In genomic region chr22:22201185-22201924, GRCh38 we compare ENCODE assay signal across 9 cellular contexts. TPM values are rescaled to one million over a fixed set of nuclear protein-coding genes. Genes with fewer than 3 reads are reported as not detected.
DNase-seq lines count a peak whose midpoint lies in the region; ATAC-seq and TF ChIP-seq lines count a peak whose summit lies in the region.
"Had no signal": no experiment of that assay in that cellular context is flagged by ENCODE, and none has a peak within 500 bp of the region (broad histone marks: within the 10 kb centered on the region; RNA-seq: fewer than 3 reads in every experiment).

No MANE protein-coding gene starts in this region.

- intact Hi-C loops in MCF 10A (cut with micrococcal nuclease) = no loop called here

- CTCF ChIA-PET in MCF 10A (lab: Yijun Ruan, JAX) = interaction anchor here (0.6 to 3.1 kb wide), 24 partner anchors 9 to 885 kb away, joined by 3 to 8 read pairs (median 3); no protein-coding TSS in a partner anchor

- ATAC-seq in HG03135 (IDR thresholded peaks at IDR 0.05; ENCODE audit: unreplicated experiment) (peak; percentile 57), memory B cell (ENCODE audit: low read depth) (peak; percentile 62), HG03521 (IDR thresholded peaks at IDR 0.05; ENCODE audit: unreplicated experiment) (no peak), GM19397 (IDR thresholded peaks at IDR 0.05; ENCODE audit: unreplicated experiment) (no peak)

- peak in 2 of 3 donors; percentile 42 to 49 for DNase-seq in stimulated activated CD4-positive, alpha-beta T cell treated with anti-CD3 and anti-CD28 coated beads, TNF-alpha, amount 100 ng/mL, for 48 hours (ENCODE audit: low read depth in 3 of 3)
- DNase-seq in stimulated activated CD4-positive, alpha-beta T cell treated with anti-CD3 and anti-CD28 coated beads, Interleukin-1b, Interleukin-23, amount 100 ng/mL, for 48 hours = no peak
- DNase-seq in RPMI7951 (ENCODE audit: low read depth) (peak; percentile 8), MCF 10A (ENCODE audit: unreplicated experiment) (peak; percentile 36), memory B cell (ENCODE audit: low spot score in 2 of 2) (peak; percentile 36 to 68)

- POLR2A ChIA-PET in MCF 10A (lab: Yijun Ruan, JAX) = no interaction called here

- no peak overlapping the region for H3K4me3 Mint-ChIP-seq in MCF 10A (ENCODE audit: unreplicated experiment)
- H3K4me3 Mint-ChIP-seq in memory B cell = peak overlapping the region; percentile 40

- peaks cover 47% of the 10 kb centered on the region for H3K27me3 Mint-ChIP-seq in MCF 10A (ENCODE audit: insufficient read depth, unreplicated experiment)
- no peaks in the 10 kb centered on the region for H3K27me3 Mint-ChIP-seq in memory B cell

- TF ChIP-seq CTCF in MCF 10A (IDR thresholded peaks at IDR 0.05; ENCODE audit: unreplicated experiment) = peak; percentile 63

- H3K4me1 Mint-ChIP-seq in MCF 10A (ENCODE audit: insufficient read depth, unreplicated experiment) = no peaks in the 10 kb centered on the region
- peaks cover 35% of the 10 kb centered on the region for H3K4me1 Mint-ChIP-seq in memory B cell

- H3K36me3 Mint-ChIP-seq in MCF 10A (ENCODE audit: insufficient read depth, unreplicated experiment) (peaks cover 6% of the 10 kb centered on the region), memory B cell (no peaks in the 10 kb centered on the region)

- BruUV-seq in MCF 10A (replicated peaks; lab: Mats Ljungman, UMichigan) = no TSS peak

- H3K9me3 Mint-ChIP-seq in MCF 10A (ENCODE audit: unreplicated experiment) (no peaks in the 10 kb centered on the region), memory B cell (no peaks in the 10 kb centered on the region)

- H3K27ac Mint-ChIP-seq in MCF 10A (ENCODE audit: low read depth, unreplicated experiment) (no peak overlapping the region), memory B cell (peak overlapping the region; percentile 22)

RNA-seq across cellular contexts. Expression of gene VPREB1, which starts 43.2 kb away (rescaled TPM):
- not detected in 2 replicates for total RNA-seq in RPMI7951 (2014; rRNA removed; shearing (Covaris generic))
- total RNA-seq in MCF 10A (2022) = not detected in 2 replicates
- total RNA-seq: dermis microvascular lymphatic vessel endothelial cell had no signal

Comparison
In these comparisons a context has a peak if more than half of its experiments do, and no peak if none do; other contexts are left out.
1. ATAC-seq: peak in HG03135 (single experiment) and memory B cell (single experiment); none in HG03521 (single experiment) and GM19397 (single experiment).